Comparison of ENCODE assay signal across 36 cellular contexts in the genomic region with DNA sequence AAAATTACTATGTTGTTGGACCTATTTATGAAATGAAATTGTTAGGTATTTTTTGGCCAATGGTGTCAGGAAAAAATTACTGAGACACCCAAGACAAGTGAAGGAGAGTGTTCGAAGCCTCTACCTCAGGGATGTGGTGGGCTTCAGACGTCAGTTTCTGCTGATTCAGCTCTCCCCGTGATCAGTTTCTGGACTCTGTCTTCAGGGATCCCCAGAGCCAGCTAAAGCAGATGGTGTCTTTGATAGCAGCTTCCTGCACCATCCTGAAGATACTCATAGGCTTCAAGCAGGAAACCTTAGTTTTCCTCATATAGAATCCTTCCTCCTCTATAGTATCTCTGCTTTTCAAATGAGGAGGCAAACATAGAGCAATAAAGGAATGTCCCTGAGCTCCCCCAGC. TPM values are rescaled to one million over a fixed set of nuclear protein-coding genes. Genes with fewer than 3 reads are reported as not detected.
"Had no signal": no experiment of that assay in that cellular context is flagged by ENCODE, and none has a peak within 500 bp of the region (broad histone marks: within the 10 kb centered on the region; RNA-seq: fewer than 3 reads in every experiment).

No MANE protein-coding gene starts in this region.

- ATAC-seq: activated CD8-positive, alpha-beta T cell treated with anti-CD3 and anti-CD28 coated beads, Interleukin-2, amount 10 ng/mL, durations not matched to agents 7 days and 5 days; activated naive CD8-positive, alpha-beta T cell treated with anti-CD3 and anti-CD28 coated beads, Interleukin-2, amount 50 U/mL, for 24 hours had no signal

- H3K27ac Mint-ChIP-seq: activated CD4-positive, alpha-beta T cell treated with anti-CD3 and anti-CD28 coated beads, Interleukin-2, amount 10 ng/mL, durations not matched to agents 24 days and 14 days; activated CD8-positive, alpha-beta T cell treated with anti-CD3 and anti-CD28 coated beads, Interleukin-2, amount 10 ng/mL, durations not matched to agents 7 days and 5 days; activated naive CD8-positive, alpha-beta T cell; activated naive CD8-positive, alpha-beta T cell treated with anti-CD3 and anti-CD28 coated beads, Interleukin-2, amount 50 U/mL, for 24 hours; activated T-cell treated with anti-CD3 and anti-CD28 coated beads, Interleukin-2, amount 50 U/mL, for 24 hours; activated T-helper 2 cell treated with anti-CD3 and anti-CD28 coated beads, Interferon-gamma antibody, Interleukin-2, Interleukin-4, amounts not matched to agents 10 μg/mL and 5 μg/mL and 100 μg/mL, durations not matched to agents 14 hours and 24 hours and 36 hours had no signal

- H3K9me3 Mint-ChIP-seq: activated CD4-positive, alpha-beta T cell treated with anti-CD3 and anti-CD28 coated beads, Interleukin-2, amount 10 ng/mL, durations not matched to agents 24 days and 14 days; activated naive CD8-positive, alpha-beta T cell treated with anti-CD3 and anti-CD28 coated beads, Interleukin-2, amount 50 U/mL, for 24 hours; activated T-cell treated with anti-CD3 and anti-CD28 coated beads, Interleukin-2, amount 50 U/mL, for 24 hours; activated T-helper 2 cell treated with anti-CD3 and anti-CD28 coated beads, Interferon-gamma antibody, Interleukin-2, Interleukin-4, amounts not matched to agents 10 μg/mL and 5 μg/mL and 100 μg/mL, durations not matched to agents 14 hours and 24 hours and 36 hours had no signal

- H3K36me3 Mint-ChIP-seq: activated naive CD8-positive, alpha-beta T cell; brain had no signal

- H3K27ac ChIP-seq: WERI-Rb-1 had no signal

- H3K9me3 ChIP-seq: MG63 had no signal

- H3K27me3 Mint-ChIP-seq: activated naive CD8-positive, alpha-beta T cell treated with anti-CD3 and anti-CD28 coated beads, Interleukin-2, amount 50 U/mL, for 24 hours; activated T-cell treated with anti-CD3 and anti-CD28 coated beads, Interleukin-2, amount 50 U/mL, for 24 hours had no signal

- H3K36me3 ChIP-seq: MG63, WERI-Rb-1 had no signal

- H3K4me3 Mint-ChIP-seq: activated CD4-positive, alpha-beta T cell treated with anti-CD3 and anti-CD28 coated beads, Interleukin-2, amount 10 ng/mL, durations not matched to agents 24 days and 14 days; activated CD8-positive, alpha-beta T cell treated with anti-CD3 and anti-CD28 coated beads, Interleukin-2, amount 10 ng/mL, durations not matched to agents 7 days and 5 days; activated naive CD8-positive, alpha-beta T cell; activated naive CD8-positive, alpha-beta T cell treated with anti-CD3 and anti-CD28 coated beads, Interleukin-2, amount 50 U/mL, for 24 hours; activated T-cell treated with anti-CD3 and anti-CD28 coated beads, Interleukin-2, amount 50 U/mL, for 24 hours had no signal

- DNase-seq: activated CD4-positive, alpha-beta T cell treated with anti-CD3 and anti-CD28 coated beads for 1 hour; activated CD4-positive, alpha-beta T cell treated with anti-CD3 and anti-CD28 coated beads, Interleukin-2, amount 10 ng/mL, durations not matched to agents 24 days and 14 days; activated CD4-positive, alpha-beta T cell treated with anti-CD3 and anti-CD28 coated beads, Interleukin-2, amount 50 U/mL, for 4 hours; activated CD4-positive, CD25-positive, alpha-beta regulatory T cell; activated CD8-positive, alpha-beta T cell treated with anti-CD3 and anti-CD28 coated beads, Interleukin-2, amount 10 ng/mL, durations not matched to agents 7 days and 5 days; activated gamma-delta T cell; activated naive CD4-positive, alpha-beta T cell treated with Interleukin-2 at 50 U/mL for 16 hours; activated naive CD8-positive, alpha-beta T cell treated with anti-CD3 and anti-CD28 coated beads, Interleukin-2, amount 50 U/mL, for 24 hours; activated T-cell treated with anti-CD3 and anti-CD28 coated beads, Interleukin-2, amount 50 U/mL, for 24 hours; anterior cingulate cortex; caudate nucleus; cerebellar nuclear complex; Kasumi-1; MG63; NCI-H1048; NCI-H1105 treated with DMSO at 0.1 percent for 48 hours; NCI-H1436; NCI-H1694; NCI-H1930; NCI-H2081 treated with DMSO at 0.1 percent for 48 hours; NCI-H345; NCI-H526; NCI-H748 treated with DMSO at 0.1 percent for 48 hours; NK-92 treated with Interleukin-12 subunit alpha and Interleukin-12 subunit beta, amount 100 ng/mL, for 24 hours; Right ventricle myocardium superior; SW 1271; T-helper 1 cell; T-helper 2 cell; T-helper 9 cell; WERI-Rb-1 had no signal

- H3K4me3 ChIP-seq: MG63 had no signal

- H3K27me3 ChIP-seq: MG63 had no signal

- FAIRE-seq: bronchial epithelial cell had no signal

RNA-seq across cellular contexts. Expression of gene CD248, which starts 7.4 kb away (rescaled TPM):
- total RNA-seq: activated CD4-positive, alpha-beta T cell treated with anti-CD3 and anti-CD28 coated beads, Interleukin-2, amount 10 ng/mL, durations not matched to agents 24 days and 14 days; activated T-helper 2 cell treated with anti-CD3 and anti-CD28 coated beads, Interferon-gamma antibody, Interleukin-2, Interleukin-4, amounts not matched to agents 10 μg/mL and 5 μg/mL and 100 μg/mL, durations not matched to agents 14 hours and 24 hours and 36 hours; NCI-H460 had no signal

RNA-seq across cellular contexts. Expression of gene TMEM151A, which starts 17.8 kb away (rescaled TPM):
- total RNA-seq: activated CD4-positive, alpha-beta T cell treated with anti-CD3 and anti-CD28 coated beads, Interleukin-2, amount 10 ng/mL, durations not matched to agents 24 days and 14 days; activated CD8-positive, alpha-beta T cell treated with anti-CD3 and anti-CD28 coated beads, Interleukin-2, amount 10 ng/mL, durations not matched to agents 7 days and 5 days; activated T-helper 2 cell treated with anti-CD3 and anti-CD28 coated beads, Interferon-gamma antibody, Interleukin-2, Interleukin-4, amounts not matched to agents 10 μg/mL and 5 μg/mL and 100 μg/mL, durations not matched to agents 14 hours and 24 hours and 36 hours; bronchial epithelial cell; OCI-LY7; Right ventricle myocardium superior had no signal

RNA-seq across cellular contexts. Expression of gene CNIH2, which starts 31.5 kb away (rescaled TPM):
- total RNA-seq: bronchial epithelial cell, Right ventricle myocardium superior had no signal
